ENCODE assay signal across 13 cellular contexts in genomic region chr6:148528292-148528691, GRCh38.
DNase-seq lines count a peak whose midpoint lies in the region; ATAC-seq and TF ChIP-seq lines count a peak whose summit lies in the region.
"Had no signal": no experiment of that assay in that cellular context is flagged by ENCODE, and none has a peak within 500 bp of the region (broad histone marks: within the 10 kb centered on the region; RNA-seq: fewer than 3 reads in every experiment).

No MANE protein-coding gene starts in this region.

- no peaks in the 10 kb centered on the region for H4K20me1 ChIP-seq in neural progenitor cell (ENCODE audit: low read depth)

- no peaks in the 10 kb centered on the region for H3K27me3 ChIP-seq in neural progenitor cell
- no peaks in the 10 kb centered on the region for H3K27me3 ChIP-seq in heart right ventricle

- TF ChIP-seq CTCF in chondrocyte (IDR thresholded peaks at IDR 0.05): peak; percentile 69
- TF ChIP-seq CTCF in neural progenitor cell (IDR thresholded peaks at IDR 0.05): peak; percentile 46
- TF ChIP-seq CTCF in heart right ventricle (IDR thresholded peaks at IDR 0.05): peak in 2 of 9 donors; percentile 7 to 10

- H3K4me3 ChIP-seq in neural progenitor cell (no peak overlapping the region), heart right ventricle (no peak overlapping the region)
- H3K4me3 ChIP-seq: K562 had no signal

- WGBS in heart right ventricle, 2 donors: 68 to 77% methylated on average over 5 of the region's 5 CpGs

- peaks cover 69% of the 10 kb centered on the region for H3K4me1 Mint-ChIP-seq in chondrocyte (ENCODE audit: low read depth)
- peaks cover 20% of the 10 kb centered on the region for H3K4me1 Mint-ChIP-seq in neural progenitor cell

- no peak overlapping the region for H2AFZ ChIP-seq in neural progenitor cell (replicated peaks)

- H3K27me3 Mint-ChIP-seq in chondrocyte (ENCODE audit: low read depth) (no peaks in the 10 kb centered on the region), neural progenitor cell (ENCODE audit: insufficient read depth, low read depth) (peaks cover 2% of the 10 kb centered on the region)
- H3K27me3 Mint-ChIP-seq: activated CD4-positive, alpha-beta T cell treated with anti-CD3 and anti-CD28 coated beads, Interleukin-2, amount 10 ng/mL, durations not matched to agents 24 days and 14 days had no signal

- intact Hi-C loops in heart right ventricle (cut with DNase I): no loop called here

- H3K9me3 Mint-ChIP-seq in chondrocyte (ENCODE audit: low read depth) (no peaks in the 10 kb centered on the region), neural progenitor cell (no peaks in the 10 kb centered on the region)
- H3K9me3 Mint-ChIP-seq: activated CD4-positive, alpha-beta T cell treated with anti-CD3 and anti-CD28 coated beads, Interleukin-2, amount 10 ng/mL, durations not matched to agents 24 days and 14 days; CD8-positive, alpha-beta T cell had no signal

- H3K27ac ChIP-seq in neural progenitor cell (no peak overlapping the region), heart right ventricle (peak overlapping the region in 1 of 10 donors; percentile 67)

- H3K4me1 ChIP-seq in neural progenitor cell: peaks cover 10% of the 10 kb centered on the region
- H3K4me1 ChIP-seq in heart right ventricle: peaks cover 0 to 50% (median 19%) of the 10 kb centered on the region in 9 donors

- H3K4me3 Mint-ChIP-seq in chondrocyte (ENCODE audit: unreplicated experiment) (no peak overlapping the region), neural progenitor cell (no peak overlapping the region)
- H3K4me3 Mint-ChIP-seq: activated CD4-positive, alpha-beta T cell treated with anti-CD3 and anti-CD28 coated beads, Interleukin-2, amount 10 ng/mL, durations not matched to agents 24 days and 14 days; CD8-positive, alpha-beta T cell had no signal

- H3K36me3 ChIP-seq in neural progenitor cell (no peaks in the 10 kb centered on the region), heart right ventricle (peaks cover 0 to 100% (median 39%) of the 10 kb centered on the region in 9 donors)

- H3K27ac Mint-ChIP-seq in chondrocyte (ENCODE audit: unreplicated experiment) (peak overlapping the region; percentile 51), neural progenitor cell (peak overlapping the region; percentile 60)
- H3K27ac Mint-ChIP-seq: activated CD4-positive, alpha-beta T cell treated with anti-CD3 and anti-CD28 coated beads, Interleukin-2, amount 10 ng/mL, durations not matched to agents 24 days and 14 days; CD8-positive, alpha-beta T cell had no signal

- no peaks in the 10 kb centered on the region for H3K79me2 ChIP-seq in neural progenitor cell (ENCODE audit: low read depth)

- peak; percentile 38 for DNase-seq in EH (ENCODE audit: low read depth)
- DNase-seq in NCI-H1694 treated with DMSO at 0.1 percent for 48 hours (lab: John Stamatoyannopoulos, UW): peak; percentile 17
- DNase-seq in chondrocyte (ENCODE audit: low spot score): no peak
- peak; percentile 42 for DNase-seq in neural progenitor cell (ENCODE audit: low spot score)
- no peak for DNase-seq in heart right ventricle
- DNase-seq in SHP77 treated with DMSO at 0.1 percent for 48 hours (lab: John Stamatoyannopoulos, UW): no peak
- DNase-seq: activated CD4-positive, alpha-beta T cell treated with anti-CD3 and anti-CD28 coated beads, Interleukin-2, amount 10 ng/mL, durations not matched to agents 24 days and 14 days; CD8-positive, alpha-beta T cell; left colon; NCI-H510A treated with DMSO at 0.1 percent for 48 hours had no signal

- no peak overlapping the region for H3K9ac ChIP-seq in neural progenitor cell

- H3K36me3 Mint-ChIP-seq in chondrocyte (ENCODE audit: low read depth) (peaks cover 26% of the 10 kb centered on the region), neural progenitor cell (peaks cover 53% of the 10 kb centered on the region)
- H3K36me3 Mint-ChIP-seq: CD8-positive, alpha-beta T cell had no signal

- H3K9me3 ChIP-seq in neural progenitor cell (ENCODE audit: low read depth) (no peaks in the 10 kb centered on the region), heart right ventricle (no peaks in the 10 kb centered on the region)

- ATAC-seq in HG03039 (IDR thresholded peaks at IDR 0.05; ENCODE audit: unreplicated experiment): no peak
- ATAC-seq in heart right ventricle: no peak
- ATAC-seq in HG02870 (IDR thresholded peaks at IDR 0.05; ENCODE audit: unreplicated experiment): no peak
- ATAC-seq: CD8-positive, alpha-beta T cell; K562; left colon had no signal

- peaks cover 3% of the 10 kb centered on the region for H3F3A ChIP-seq in neural progenitor cell (ENCODE audit: low read depth)

- H3K4me2 ChIP-seq in neural progenitor cell: no peak overlapping the region

Comparison
In these comparisons a context has a peak if more than half of its experiments do, and no peak if none do; other contexts are left out.
1. DNase-seq: peak in EH (single experiment), NCI-H1694 treated with DMSO at 0.1 percent for 48 hours (single experiment) and neural progenitor cell (single experiment); none in chondrocyte (single experiment), heart right ventricle (0 of 2) and SHP77 treated with DMSO at 0.1 percent for 48 hours (single experiment).